Comparison of ENCODE assay signal across 12 cellular contexts in the genomic region with DNA sequence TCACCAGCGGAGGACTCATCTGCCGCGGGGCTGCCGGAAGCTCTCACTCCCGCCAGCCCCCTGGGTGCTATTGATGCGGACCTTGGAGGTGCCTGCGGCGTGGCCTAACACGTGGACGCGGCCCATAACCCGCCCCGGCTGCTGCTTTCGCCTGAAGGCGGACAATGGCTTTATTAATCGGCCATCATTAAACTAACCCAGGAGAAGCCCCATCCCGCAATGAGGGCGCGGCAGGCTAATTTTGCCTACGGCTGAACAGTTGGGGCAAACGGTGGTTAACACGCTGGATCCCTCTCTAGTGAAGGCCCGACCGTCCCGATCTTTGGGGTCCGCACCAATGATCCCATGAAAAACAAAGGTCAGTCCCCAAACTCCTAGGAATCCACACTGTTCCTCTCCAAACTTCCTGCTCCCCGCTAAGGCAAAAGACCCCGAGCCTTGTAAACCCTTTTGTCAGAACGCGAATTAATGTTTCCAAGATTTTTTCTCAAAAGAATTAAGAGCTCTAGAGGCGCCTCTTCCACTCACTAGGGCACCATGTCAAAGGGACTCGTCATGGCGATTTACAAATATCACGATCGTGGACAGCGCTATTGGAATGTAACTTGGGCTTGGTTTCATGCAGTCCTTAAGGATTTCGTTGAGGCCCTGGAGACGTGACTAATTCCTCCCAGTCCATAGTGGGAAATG.
DNase-seq lines count a peak whose midpoint lies in the region; ATAC-seq and TF ChIP-seq lines count a peak whose summit lies in the region.
"Had no signal": no experiment of that assay in that cellular context is flagged by ENCODE, and none has a peak within 500 bp of the region (broad histone marks: within the 10 kb centered on the region; RNA-seq: fewer than 3 reads in every experiment).

No MANE protein-coding gene starts in this region.

- H3K27me3 Mint-ChIP-seq in H9 (ENCODE audit: low read depth) (peaks cover 100% of the 10 kb centered on the region), glutamatergic neuron (ENCODE audit: unreplicated experiment) (peaks cover 49% of the 10 kb centered on the region), neural progenitor cell (ENCODE audit: insufficient read depth, low read depth) (peaks cover 95% of the 10 kb centered on the region)

- no peak overlapping the region for H3T11ph ChIP-seq in H9 (ENCODE audit: low read length)

- no peak for ATAC-seq in HG02642 (IDR thresholded peaks at IDR 0.05; ENCODE audit: poor library complexity, unreplicated experiment)

- H3K4me3 ChIP-seq in adipocyte (ENCODE audit: low read length) = peak overlapping the region; percentile 76
- no peak overlapping the region for H3K4me3 ChIP-seq in neural progenitor cell

- H2BK20ac ChIP-seq in H9 (ENCODE audit: low read depth, low read length, poor library complexity, severe bottlenecking) = no peak overlapping the region

- TF ChIP-seq CTCF in H9 (conservative IDR thresholded peaks at IDR 0.05) = no peak
- no peak for TF ChIP-seq CTCF in glutamatergic neuron (IDR thresholded peaks at IDR 0.05; ENCODE audit: partially characterized antibody, unreplicated experiment)
- no peak for TF ChIP-seq CTCF in neural progenitor cell (IDR thresholded peaks at IDR 0.05)
- TF ChIP-seq CTCF in GM10266 (IDR thresholded peaks at IDR 0.05; ENCODE audit: control insufficient read depth, insufficient read depth, low read depth, missing control alignments) = no peak

- H3K9ac ChIP-seq in H9 (ENCODE audit: extremely low read depth, insufficient read length, low read length) (no peak overlapping the region), adipocyte (ENCODE audit: low read length) (no peak overlapping the region), neural progenitor cell (no peak overlapping the region)

- no peaks in the 10 kb centered on the region for H3K9me3 ChIP-seq in H9 (ENCODE audit: control insufficient read depth, low read depth, low read length)
- H3K9me3 ChIP-seq in adipocyte (ENCODE audit: control insufficient read depth, low read length) = no peaks in the 10 kb centered on the region
- no peaks in the 10 kb centered on the region for H3K9me3 ChIP-seq in neural progenitor cell (ENCODE audit: low read depth)

- H2BK5ac ChIP-seq in H9 (ENCODE audit: insufficient read length, low read length) = no peak overlapping the region

- H2BK120ac ChIP-seq in H9 (ENCODE audit: low read depth, low read length, poor library complexity, severe bottlenecking) = no peak overlapping the region

- H4K91ac ChIP-seq in H9 (ENCODE audit: insufficient read length, low read depth, low read length) = no peak overlapping the region

- no peak overlapping the region for H2BK12ac ChIP-seq in H9 (ENCODE audit: insufficient read length, low read depth, low read length)

- H3K36me3 Mint-ChIP-seq in H9 (ENCODE audit: insufficient read depth in 1 of 3, low read depth in 3 of 3) (no peaks in the 10 kb centered on the region), glutamatergic neuron (ENCODE audit: unreplicated experiment) (no peaks in the 10 kb centered on the region), neural progenitor cell (no peaks in the 10 kb centered on the region)

- H3K79me2 ChIP-seq in H9 (ENCODE audit: insufficient read depth, low read length) (no peaks in the 10 kb centered on the region), neural progenitor cell (ENCODE audit: low read depth) (no peaks in the 10 kb centered on the region)

- H3K4me1 Mint-ChIP-seq in H9 = peaks cover 47 to 80% of the 10 kb centered on the region in 2 experiments
- peaks cover 27% of the 10 kb centered on the region for H3K4me1 Mint-ChIP-seq in glutamatergic neuron (ENCODE audit: low read depth, unreplicated experiment)
- peaks cover 37% of the 10 kb centered on the region for H3K4me1 Mint-ChIP-seq in neural progenitor cell

- H4K20me1 ChIP-seq in H9 (ENCODE audit: control insufficient read depth, insufficient read depth, insufficient read length) (no peaks in the 10 kb centered on the region), neural progenitor cell (ENCODE audit: low read depth) (peaks cover 96% of the 10 kb centered on the region)

- peaks cover 10% of the 10 kb centered on the region for H3F3A ChIP-seq in neural progenitor cell (ENCODE audit: low read depth)

- no peak overlapping the region for H3K4ac ChIP-seq in H9 (ENCODE audit: low read depth, low read length)

- H3K14ac ChIP-seq in H9 (ENCODE audit: insufficient read depth, low read length) = no peak overlapping the region

- peaks cover 30% of the 10 kb centered on the region for H3K23me2 ChIP-seq in H9 (ENCODE audit: insufficient read length, low read depth, low read length, poor library complexity, severe bottlenecking)

- no CpG with 5 or more reads among the region's 38 CpGs for WGBS in H9 (ENCODE audit: extremely low coverage, insufficient read length, low lambda C conversion rate)

- H3K9me3 Mint-ChIP-seq in H9 = peaks cover 8 to 15% of the 10 kb centered on the region in 2 experiments; a peak in 3 of 5 replicates
- H3K9me3 Mint-ChIP-seq in glutamatergic neuron (ENCODE audit: unreplicated experiment) = peaks cover 19% of the 10 kb centered on the region
- H3K9me3 Mint-ChIP-seq in neural progenitor cell = no peaks in the 10 kb centered on the region

- no peak overlapping the region for H3K23ac ChIP-seq in H9 (ENCODE audit: insufficient read length, low read depth, low read length)

- H4K5ac ChIP-seq in H9 (ENCODE audit: insufficient read length, low read depth, low read length) = no peak overlapping the region

- H3K27ac Mint-ChIP-seq in H9 (no peak overlapping the region), glutamatergic neuron (ENCODE audit: unreplicated experiment) (no peak overlapping the region), neural progenitor cell (no peak overlapping the region)
- H3K27ac Mint-ChIP-seq: activated naive CD4-positive, alpha-beta T cell treated with anti-CD3 and anti-CD28 coated beads, Interleukin-2, amount 50 U/mL, for 24 hours had no signal

- H2AFZ ChIP-seq in H9 (ENCODE audit: low read length) = no peak overlapping the region
- no peak overlapping the region for H2AFZ ChIP-seq in neural progenitor cell (replicated peaks)

- H3K27me3 ChIP-seq in H9 (ENCODE audit: insufficient read depth, low read length) (peaks cover 97% of the 10 kb centered on the region), adipocyte (replicated peaks; ENCODE audit: control insufficient read depth, insufficient read depth, low read length) (peaks cover 92% of the 10 kb centered on the region), neural progenitor cell (peaks cover 100% of the 10 kb centered on the region)

- H3K27ac ChIP-seq in H9 (ENCODE audit: insufficient read length, low read depth, low read length) (no peak overlapping the region), neural progenitor cell (no peak overlapping the region)

- H3K18ac ChIP-seq in H9 (ENCODE audit: insufficient read length, low read depth, low read length) = no peak overlapping the region

- H2BK15ac ChIP-seq in H9 (ENCODE audit: low read depth, low read length) = no peak overlapping the region

- H3K36me3 ChIP-seq in adipocyte (ENCODE audit: control insufficient read depth, insufficient read depth, low read length, severe bottlenecking) (no peaks in the 10 kb centered on the region), neural progenitor cell (no peaks in the 10 kb centered on the region)

- H3K79me1 ChIP-seq in H9 (ENCODE audit: insufficient read depth, low read depth, low read length, poor library complexity, severe bottlenecking) = no peaks in the 10 kb centered on the region

- DNase-seq in H9 (peak; percentile 52), adipocyte (ENCODE audit: low read depth) (no peak), glutamatergic neuron (peak; percentile 51), neural progenitor cell (ENCODE audit: low spot score) (peak; percentile 48), dedifferentiated amniotic fluid mesenchymal stem cell (ENCODE audit: extremely low spot score) (no peak), GM10266 (ENCODE audit: extremely low spot score) (no peak), glomerular visceral epithelial cell (ENCODE audit: extremely low spot score) (no peak)
- DNase-seq: DMS79; NCI-H82; stimulated activated CD4-positive, alpha-beta T cell treated with anti-CD3 and anti-CD28 coated beads, Interleukin-4, amount 100 ng/mL, for 1 hour had no signal

- no peak overlapping the region for H2AK5ac ChIP-seq in H9 (ENCODE audit: insufficient read length, low read length)

- H3K4me3 Mint-ChIP-seq in H9 = peak overlapping the region in 1 of 2 experiments; percentile 74; a peak in 3 of 5 replicates
- H3K4me3 Mint-ChIP-seq in glutamatergic neuron (ENCODE audit: unreplicated experiment) = peak overlapping the region; percentile 83
- H3K4me3 Mint-ChIP-seq in neural progenitor cell = peak overlapping the region; percentile 48

- no peak overlapping the region for H4K8ac ChIP-seq in H9 (replicated peaks; ENCODE audit: insufficient read length, low read depth, low read length)

- H3K56ac ChIP-seq in H9 (ENCODE audit: insufficient read length, low read depth, low read length) = no peak overlapping the region

- H3K4me1 ChIP-seq in H9 (ENCODE audit: insufficient read depth, low read length) (peaks cover 9% of the 10 kb centered on the region; the same call in 1 of the 2 replicates), adipocyte (ENCODE audit: control insufficient read depth, insufficient read depth, low read length) (peaks cover 37% of the 10 kb centered on the region), neural progenitor cell (peaks cover 15% of the 10 kb centered on the region)

- peak overlapping the region; percentile 56 for H3K4me2 ChIP-seq in H9 (ENCODE audit: insufficient read depth, insufficient read length, low read length)
- H3K4me2 ChIP-seq in neural progenitor cell = no peak overlapping the region

Comparison
In these comparisons a context has a peak if more than half of its experiments do, and no peak if none do; other contexts are left out.
1. DNase-seq: peak in H9 (single experiment), glutamatergic neuron (single experiment) and neural progenitor cell (single experiment); none in adipocyte (single experiment), dedifferentiated amniotic fluid mesenchymal stem cell (single experiment), GM10266 (single experiment) and glomerular visceral epithelial cell (single experiment).